In the genomic region with DNA sequence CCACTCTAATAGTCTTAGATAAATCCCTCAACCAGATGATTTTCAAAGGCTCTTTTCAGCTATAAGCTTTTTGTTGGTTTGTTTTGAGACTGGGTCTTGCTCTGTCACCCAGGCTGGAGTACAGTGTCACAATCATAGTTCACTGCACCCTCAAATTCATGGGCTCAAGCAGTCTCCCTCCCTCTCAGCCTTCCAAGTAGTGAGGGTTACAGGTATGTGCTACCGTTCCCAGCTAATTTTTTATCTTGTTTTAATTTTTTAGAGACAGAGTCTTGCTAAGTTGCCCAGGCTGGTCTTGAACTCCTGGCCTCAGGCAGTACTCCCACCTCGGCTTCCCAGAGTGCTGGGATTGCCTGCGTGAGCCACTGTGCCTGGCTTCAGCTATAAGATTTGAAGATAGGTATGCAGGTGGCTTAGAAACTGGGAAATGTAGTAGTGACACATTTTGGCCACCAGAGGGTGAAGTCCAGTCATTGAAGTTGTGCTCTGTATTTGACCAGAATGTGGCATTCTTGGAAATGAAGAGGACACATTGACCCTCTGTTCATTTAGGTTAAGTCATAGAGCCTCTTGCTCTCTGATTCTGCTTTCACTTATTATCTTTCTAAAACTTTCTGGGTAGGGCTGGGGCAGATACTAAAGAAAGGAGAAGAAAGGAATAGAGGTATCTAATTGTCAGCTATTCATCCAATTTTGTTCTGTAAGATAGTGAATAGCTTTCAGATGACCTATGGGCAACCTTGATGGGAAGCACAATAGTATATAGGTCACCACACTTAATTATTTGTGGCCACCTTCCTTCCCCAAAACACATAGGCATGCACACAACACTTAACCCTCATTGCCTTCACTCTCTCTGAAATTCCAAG, we compare ENCODE assay signal across 8 cellular contexts. TPM values are rescaled to one million over a fixed set of nuclear protein-coding genes. Genes with fewer than 3 reads are reported as not detected.
DNase-seq lines count a peak whose midpoint lies in the region; ATAC-seq, FAIRE-seq and TF ChIP-seq lines count a peak whose summit lies in the region.

No MANE protein-coding gene starts in this region.

- H3K79me2 ChIP-seq in astrocyte (ENCODE audit: insufficient read depth, low read length), result peaks cover 6% of the 10 kb centered on the region

- no peak overlapping the region for H3K27ac ChIP-seq in astrocyte (ENCODE audit: low read depth, low read length)

- no peaks in the 10 kb centered on the region for H3K9me3 ChIP-seq in astrocyte (ENCODE audit: insufficient read depth, low read depth, low read length)

- H3K36me3 ChIP-seq in astrocyte (ENCODE audit: insufficient read depth, low read length), result no peaks in the 10 kb centered on the region

- peak; percentile 74 for TF ChIP-seq CTCF in astrocyte (IDR thresholded peaks at IDR 0.05; ENCODE audit: insufficient read depth, low read depth, low read length)

- H3K4me3 Mint-ChIP-seq in astrocyte (ENCODE audit: unreplicated experiment), result no peak overlapping the region

- TF ChIP-seq POLR2A in H54 (IDR thresholded peaks at IDR 0.05; ENCODE audit: low read depth, low read length), result no peak

- H3K4me1 ChIP-seq in astrocyte (ENCODE audit: insufficient read depth, low read length), result no peaks in the 10 kb centered on the region

- H2AFZ ChIP-seq in astrocyte (ENCODE audit: low read depth, low read length), result no peak overlapping the region

- peak; percentile 88 for FAIRE-seq in H54 (lab: Jason Lieb, UNC)
- no peak for FAIRE-seq in astrocyte (lab: Jason Lieb, UNC)

- ATAC-seq in HG03520 (IDR thresholded peaks at IDR 0.05; ENCODE audit: unreplicated experiment), result no peak

- H3K4me2 ChIP-seq in astrocyte (ENCODE audit: low read length), result no peak overlapping the region

- peaks cover 38% of the 10 kb centered on the region for H4K20me1 ChIP-seq in astrocyte (ENCODE audit: insufficient read depth, low read length)

- DNase-seq in NCI-H345 treated with DMSO at 0.1 percent for 48 hours (lab: John Stamatoyannopoulos, UW; ENCODE audit: unreplicated experiment) (peak; percentile 5), NCI-H345 (lab: John Stamatoyannopoulos, UW) (no peak), H54 (ENCODE audit: insufficient read length, low spot score) (peak; percentile 22), NCI-H526 (lab: John Stamatoyannopoulos, UW) (peak; percentile 47 to 71), astrocyte (ENCODE audit: low read depth) (peak; percentile 24), iPS DF 4.7 (ENCODE audit: extremely low read depth, low spot score) (peak; percentile 85)
- DNase-seq in stimulated activated CD4-positive, alpha-beta T cell treated with anti-CD3 and anti-CD28 coated beads, Interleukin-2, amount 100 ng/mL, for 24 hours, result peak; percentile 12 to 32

- no peaks in the 10 kb centered on the region for H3K4me1 Mint-ChIP-seq in astrocyte (ENCODE audit: low read depth, unreplicated experiment)

- peaks cover 4% of the 10 kb centered on the region for H3K36me3 Mint-ChIP-seq in astrocyte (ENCODE audit: low read depth, unreplicated experiment)

- no peaks in the 10 kb centered on the region for H3K27me3 Mint-ChIP-seq in astrocyte (ENCODE audit: low read depth, unreplicated experiment)

- H3K27ac Mint-ChIP-seq in astrocyte (ENCODE audit: unreplicated experiment), result peak overlapping the region; percentile 13

- no peaks in the 10 kb centered on the region for H3K27me3 ChIP-seq in astrocyte (ENCODE audit: insufficient read depth, low read length)

- no peak overlapping the region for H3K4me3 ChIP-seq in astrocyte (ENCODE audit: insufficient read depth, low read depth, low read length)

- H3K9ac ChIP-seq in astrocyte (ENCODE audit: low read length), result no peak overlapping the region

- no peaks in the 10 kb centered on the region for H3K9me3 Mint-ChIP-seq in astrocyte (ENCODE audit: unreplicated experiment)

RNA-seq across cellular contexts. Expression of a gene that starts 36.0 kb away (rescaled TPM):
- 18.3 and 19.9 TPM in 2 replicates for total RNA-seq in astrocyte
